ENCODE assay signal across 25 cellular contexts in the genomic region with DNA sequence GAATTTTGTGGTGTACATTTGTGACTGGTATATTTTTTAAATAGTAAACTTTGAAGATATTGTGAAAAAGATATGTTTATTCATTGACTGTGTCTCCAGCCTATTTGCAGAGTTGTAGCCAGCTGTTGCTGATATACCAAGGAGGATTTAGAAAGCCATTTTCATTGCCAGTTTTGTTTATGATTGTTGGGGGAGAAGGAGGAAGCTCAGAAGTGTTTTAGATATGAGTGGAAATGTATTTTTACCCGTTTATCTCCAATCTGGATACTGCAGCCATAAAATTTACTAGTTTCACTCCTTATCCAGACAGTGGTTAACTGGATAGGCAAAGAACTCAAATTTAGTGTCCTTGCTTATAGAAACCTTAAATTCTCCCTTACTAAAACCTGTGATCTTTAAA.
"Had no signal": no experiment of that assay in that cellular context is flagged by ENCODE, and none has a peak within 500 bp of the region (broad histone marks: within the 10 kb centered on the region; RNA-seq: fewer than 3 reads in every experiment).

No MANE protein-coding gene starts in this region.

- ATAC-seq: effector memory CD8-positive, alpha-beta T cell; gastroesophageal sphincter; left ventricle myocardium superior; sciatic nerve had no signal

- H3K9ac ChIP-seq: parathyroid adenoma had no signal

- H2AFZ ChIP-seq: parathyroid adenoma had no signal

- DNase-seq: activated B cell treated with CpG ODN at 0.5 μM for 24 hours; activated CD4-positive, alpha-beta memory T cell treated with anti-CD3 and anti-CD28 coated beads, Interleukin-2, amount 10 ng/mL, durations not matched to agents 7 days and 5 days; activated CD4-positive, alpha-beta T cell treated with anti-CD3 and anti-CD28 coated beads, Interleukin-2, amount 10 ng/mL, durations not matched to agents 24 days and 14 days; activated effector memory CD4-positive, alpha-beta T cell treated with anti-CD3 and anti-CD28 coated beads, Interleukin-2, amount 50 U/mL, for 16 hours; activated naive CD4-positive, alpha-beta T cell treated with anti-CD3 and anti-CD28 coated beads, Interleukin-2, amount 10 ng/mL, durations not matched to agents 7 days and 5 days; activated T-cell treated with anti-CD3 and anti-CD28 coated beads for 4 hours; amygdala; colonic mucosa; dorsolateral prefrontal cortex; effector memory CD8-positive, alpha-beta T cell; head of caudate nucleus; hypothalamus; left ventricle myocardium superior; mammary epithelial cell; nephron progenitor cell; nucleus accumbens; spleen; stimulated activated CD4-positive, alpha-beta T cell treated with anti-CD3 and anti-CD28 coated beads, Interleukin-4, amount 100 ng/mL, for 1 hour; stimulated activated naive CD4-positive, alpha-beta T cell had no signal

- H3K36me3 ChIP-seq: colonic mucosa, esophagus muscularis mucosa, gastroesophageal sphincter, thoracic aorta, vagina had no signal

- H3K27ac ChIP-seq: colonic mucosa, dorsolateral prefrontal cortex, esophagus muscularis mucosa, gastroesophageal sphincter, parathyroid adenoma, spleen, thoracic aorta, vagina had no signal

- H3K27me3 ChIP-seq: colonic mucosa, dorsolateral prefrontal cortex, esophagus muscularis mucosa, gastroesophageal sphincter, spleen, vagina had no signal

- H3K4me3 ChIP-seq: colonic mucosa, dorsolateral prefrontal cortex, esophagus muscularis mucosa, gastroesophageal sphincter, spleen, thoracic aorta, vagina had no signal

- H3K9me3 ChIP-seq: colonic mucosa, esophagus muscularis mucosa, gastroesophageal sphincter, spleen, thoracic aorta, vagina had no signal
